Comparison of ENCODE assay signal across 10 cellular contexts in genomic region chr3:50352762-50353161, GRCh38. TPM values are rescaled to one million over a fixed set of nuclear protein-coding genes. Genes with fewer than 3 reads are reported as not detected.
A peak's percentile ranks its signal among the peaks of the same experiment; 100 is the strongest.
DNase-seq lines count a peak whose midpoint lies in the region; ATAC-seq and TF ChIP-seq lines count a peak whose summit lies in the region.
"Had no signal": no experiment of that assay in that cellular context is flagged by ENCODE, and none has a peak within 500 bp of the region (broad histone marks: within the 10 kb centered on the region; RNA-seq: fewer than 3 reads in every experiment).

No MANE protein-coding gene starts in this region.

- H3K27ac Mint-ChIP-seq in CD8-positive, alpha-beta T cell, result no peak overlapping the region

- no peak for TF ChIP-seq CTCF in CD8-positive, alpha-beta T cell (IDR thresholded peaks at IDR 0.05)
- TF ChIP-seq CTCF in VCaP (conservative IDR thresholded peaks at IDR 0.05) (peak; percentile 54), kidney epithelial cell (IDR thresholded peaks at IDR 0.05; ENCODE audit: insufficient read depth, low read length, poor library complexity, severe bottlenecking) (peak; percentile 32), ascending aorta (IDR thresholded peaks at IDR 0.05) (peak in 1 of 3 experiments; percentile 14)

- CTCF ChIA-PET in CD8-positive, alpha-beta T cell (lab: Charles Lee), result interaction anchor here (1.4 to 3.7 kb wide), 3 partner anchors 9 to 15 kb away, joined by 3 to 15 read pairs (median 4); partner anchors contain the start of genes RASSF1 and ZMYND10

- peaks cover 67% of the 10 kb centered on the region for H3K36me3 Mint-ChIP-seq in CD8-positive, alpha-beta T cell

- ATAC-seq in CD8-positive, alpha-beta T cell, result no peak
- no peak for ATAC-seq in GM21367 (IDR thresholded peaks at IDR 0.05; ENCODE audit: unreplicated experiment)
- no peak for ATAC-seq in GM21528 (IDR thresholded peaks at IDR 0.05; ENCODE audit: low FRiP score, unreplicated experiment)

- peaks cover 69% of the 10 kb centered on the region for H3K4me1 Mint-ChIP-seq in CD8-positive, alpha-beta T cell (ENCODE audit: low read depth)

- H3K4me1 ChIP-seq in CD8-positive, alpha-beta T cell (ENCODE audit: insufficient read depth, low read length), result peaks cover 55% of the 10 kb centered on the region
- H3K4me1 ChIP-seq in ascending aorta, result peaks cover 19 to 41% of the 10 kb centered on the region in 2 donors

- peaks cover 30% of the 10 kb centered on the region for H3K36me3 ChIP-seq in CD8-positive, alpha-beta T cell (ENCODE audit: insufficient read depth, low read length)
- H3K36me3 ChIP-seq in kidney epithelial cell (ENCODE audit: control insufficient read depth, insufficient read depth, low read length), result peaks cover 2% of the 10 kb centered on the region
- H3K36me3 ChIP-seq in ascending aorta, result peaks cover 18 to 49% of the 10 kb centered on the region in 2 donors

- no peaks in the 10 kb centered on the region for H3K27me3 ChIP-seq in CD8-positive, alpha-beta T cell (ENCODE audit: insufficient read depth, low read length)
- H3K27me3 ChIP-seq in kidney epithelial cell (ENCODE audit: control insufficient read depth, insufficient read depth, low read length) (no peaks in the 10 kb centered on the region), ascending aorta (no peaks in the 10 kb centered on the region)
- H3K27me3 ChIP-seq: SJSA1 had no signal

- H3K9me3 ChIP-seq in CD8-positive, alpha-beta T cell (ENCODE audit: low read length), result no peaks in the 10 kb centered on the region
- H3K9me3 ChIP-seq in ascending aorta, result no peaks in the 10 kb centered on the region
- H3K9me3 ChIP-seq: SJSA1 had no signal

- intact Hi-C loops in CD8-positive, alpha-beta T cell (cut with DNase I, micrococcal nuclease), result loop anchor here (5.0 to 10.0 kb wide), 4 partner anchors 115 to 1932 kb away; partner anchors contain the start of genes CISH (in 1 of the 2), DALRD3 (in 1 of the 2), GLYCTK (in 1 of the 2) and GNAI2 (in 1 of the 2)
- intact Hi-C loops in ascending aorta (cut with DNase I), result loop anchor here (5.0 kb wide), 1 partner anchor 250 kb away; no protein-coding TSS in a partner anchor

- H3K9me3 Mint-ChIP-seq in CD8-positive, alpha-beta T cell, result no peaks in the 10 kb centered on the region

- POLR2A ChIA-PET in CD8-positive, alpha-beta T cell (lab: Charles Lee), result interaction anchor here (1.8 to 12.4 kb wide), 3 partner anchors 12 to 18 kb away, joined by 6 to 129 read pairs (median 13); partner anchors contain the start of gene RASSF1

- no peak overlapping the region for H3K27ac ChIP-seq in CD8-positive, alpha-beta T cell (ENCODE audit: low read depth, low read length)
- H3K27ac ChIP-seq in VCaP, result peak overlapping the region; percentile 91
- no peak overlapping the region for H3K27ac ChIP-seq in ascending aorta
- H3K27ac ChIP-seq: SJSA1 had no signal

- peak overlapping the region; percentile 22 for H3K4me3 Mint-ChIP-seq in CD8-positive, alpha-beta T cell

- no peaks in the 10 kb centered on the region for H3K27me3 Mint-ChIP-seq in CD8-positive, alpha-beta T cell (ENCODE audit: low read depth)

- H3K4me3 ChIP-seq in CD8-positive, alpha-beta T cell (ENCODE audit: low read depth, low read length), result no peak overlapping the region
- H3K4me3 ChIP-seq in kidney epithelial cell (ENCODE audit: low read depth, low read length) (no peak overlapping the region), ascending aorta (no peak overlapping the region)
- H3K4me3 ChIP-seq: SJSA1 had no signal

- DNase-seq in CD8-positive, alpha-beta T cell, result no peak
- DNase-seq in HCEC 1CT (peak; percentile 46), kidney epithelial cell (ENCODE audit: low read depth) (no peak), ascending aorta (ENCODE audit: low spot score in 2 of 2) (no peak), iPS-NIHi7 (ENCODE audit: extremely low spot score) (no peak)
- DNase-seq: activated naive CD4-positive, alpha-beta T cell had no signal

RNA-seq across cellular contexts. Expression of gene CYB561D2, which starts 2.1 kb away (rescaled TPM):
- 10 to 100 TPM; 24.2 to 24.3 TPM for total RNA-seq in CD8-positive, alpha-beta T cell
- 22.3 and 24.0 TPM in 2 replicates for total RNA-seq in kidney epithelial cell
- 20.2 TPM for total RNA-seq in ascending aorta

RNA-seq across cellular contexts. Expression of gene NPRL2, which starts 2.2 kb away (rescaled TPM):
- total RNA-seq in CD8-positive, alpha-beta T cell, result 10 to 100 TPM; 28.7 to 30.9 TPM
- 18.0 and 19.0 TPM in 2 replicates for total RNA-seq in kidney epithelial cell
- 37.8 TPM for total RNA-seq in ascending aorta

RNA-seq across cellular contexts. Expression of gene TMEM115, which starts 6.6 kb away (rescaled TPM):
- total RNA-seq in CD8-positive, alpha-beta T cell, result 10 to 100 TPM; 15.2 to 17.8 TPM
- total RNA-seq in kidney epithelial cell (82.5 and 90.0 TPM in 2 replicates), ascending aorta (55.7 TPM)

RNA-seq across cellular contexts. Expression of gene ZMYND10, which starts 7.2 kb away (rescaled TPM):
- 1 to 10 TPM; 1.2 to 1.6 TPM for total RNA-seq in CD8-positive, alpha-beta T cell
- total RNA-seq in kidney epithelial cell (1.7 TPM in 1 of 2 replicates, not detected in the other), ascending aorta (not detected)

RNA-seq across cellular contexts. Expression of gene RASSF1, which starts 12.1 kb away (rescaled TPM):
- total RNA-seq in CD8-positive, alpha-beta T cell, result 10 to 100 TPM; 88.7 to 89.3 TPM
- total RNA-seq in kidney epithelial cell (16.6 and 19.9 TPM in 2 replicates), ascending aorta (34.9 TPM)
